ENCODE assay signal across 10 cellular contexts in the genomic region with DNA sequence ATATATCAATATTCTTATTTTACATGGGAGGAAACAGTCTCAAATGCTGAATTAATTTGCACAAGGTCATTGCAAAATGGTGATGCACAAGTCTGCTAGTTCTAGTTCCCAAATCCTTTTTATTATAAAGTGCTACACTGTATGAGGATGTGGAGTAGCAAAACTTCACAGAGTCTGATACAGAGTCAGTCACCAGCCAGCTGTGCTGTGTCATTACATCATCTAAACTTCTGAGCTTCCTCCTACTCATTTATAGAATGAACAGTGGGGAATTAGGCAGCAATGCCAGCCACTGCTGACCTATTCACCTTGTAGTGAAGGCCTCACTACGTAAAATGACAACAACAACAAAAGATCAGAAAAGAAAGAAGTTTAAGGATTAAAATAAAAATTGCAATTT.
DNase-seq lines count a peak whose midpoint lies in the region; ATAC-seq and TF ChIP-seq lines count a peak whose summit lies in the region.
"Had no signal": no experiment of that assay in that cellular context is flagged by ENCODE, and none has a peak within 500 bp of the region (broad histone marks: within the 10 kb centered on the region; RNA-seq: fewer than 3 reads in every experiment).

No MANE protein-coding gene starts in this region.

- DNase-seq in GM06990 (ENCODE audit: extremely low read depth, insufficient read length): peak; percentile 11
- DNase-seq in epithelial cell of esophagus (ENCODE audit: low read depth): peak; percentile 23
- DNase-seq in SKM-1 (lab: John Stamatoyannopoulos, UW; ENCODE audit: unreplicated experiment): no peak
- no peak for DNase-seq in hippocampal formation (lab: John Stamatoyannopoulos, UW)
- no peak for DNase-seq in hepatocyte (ENCODE audit: low spot score)
- no peak for DNase-seq in HCEC 1CT
- DNase-seq: NCI-H1436; stimulated activated naive CD4-positive, alpha-beta T cell had no signal

- H3K4me1 ChIP-seq in hepatocyte (ENCODE audit: insufficient read depth): no peaks in the 10 kb centered on the region

- H3K9me2 ChIP-seq in hepatocyte (replicated peaks; ENCODE audit: insufficient read depth): no peaks in the 10 kb centered on the region

- 83% methylated on average over 1 of the region's 1 CpG for WGBS in hepatocyte (ENCODE audit: low lambda C conversion rate, missing lambda C conversion rate)

- no peaks in the 10 kb centered on the region for H3K9me3 ChIP-seq in hepatocyte (ENCODE audit: low read depth)

- H2AFZ ChIP-seq in hepatocyte: no peak overlapping the region

- no peaks in the 10 kb centered on the region for H4K20me1 ChIP-seq in hepatocyte (ENCODE audit: insufficient read depth, poor library complexity, severe bottlenecking)

- no peaks in the 10 kb centered on the region for H3K36me3 ChIP-seq in GM06990 (ENCODE audit: control insufficient read depth, insufficient read depth, low read length)
- no peaks in the 10 kb centered on the region for H3K36me3 ChIP-seq in hepatocyte (replicated peaks; ENCODE audit: insufficient read depth, low read depth)

- no peak overlapping the region for H3K27ac ChIP-seq in hepatocyte

- no peak overlapping the region for H3K4me2 ChIP-seq in hepatocyte

- H3K4me3 ChIP-seq in GM06990 (replicated peaks; ENCODE audit: low read depth, low read length) (no peak overlapping the region), epithelial cell of esophagus (ENCODE audit: low read length) (no peak overlapping the region), hepatocyte (no peak overlapping the region)

- TF ChIP-seq CTCF in GM06990 (IDR thresholded peaks at IDR 0.05; ENCODE audit: insufficient read depth, low read length, poor library complexity, severe bottlenecking): no peak
- TF ChIP-seq CTCF in epithelial cell of esophagus (IDR thresholded peaks at IDR 0.05; ENCODE audit: insufficient read depth, low read depth, low read length, missing control alignments): no peak
- TF ChIP-seq CTCF in hepatocyte (IDR thresholded peaks at IDR 0.05; ENCODE audit: poor library complexity): no peak

- ATAC-seq in GM21381 (IDR thresholded peaks at IDR 0.05; ENCODE audit: unreplicated experiment): peak; percentile 86
- ATAC-seq in HG03575 (IDR thresholded peaks at IDR 0.05; ENCODE audit: extremely low read depth, insufficient number of reproducible peaks, low FRiP score, unreplicated experiment): peak; percentile 79

- no peaks in the 10 kb centered on the region for H3K79me2 ChIP-seq in hepatocyte

- H3K27me3 ChIP-seq in GM06990 (replicated peaks; ENCODE audit: control insufficient read depth, insufficient read depth, low read length): no peaks in the 10 kb centered on the region
- no peaks in the 10 kb centered on the region for H3K27me3 ChIP-seq in hepatocyte

Comparison
In these comparisons a context has a peak if more than half of its experiments do, and no peak if none do; other contexts are left out.
1. DNase-seq: peak in GM06990 (single experiment) and epithelial cell of esophagus (single experiment); none in SKM-1 (single experiment), hippocampal formation (0 of 2), hepatocyte (single experiment) and HCEC 1CT (single experiment).